2 cellular contexts compared by ENCODE assay signal in genomic region chr1:36866168-36866814, GRCh38.
A peak's percentile ranks its signal among the peaks of the same experiment; 100 is the strongest.
TF ChIP-seq lines count a peak whose summit lies in the region.

No MANE protein-coding gene starts in this region.

TF ChIP-seq in GM23338, 12 proteins besides CTCF, POLR2A, EP300 and RAD21 (continued from another document):
- TF ChIP-seq REST (IDR thresholded peaks at IDR 0.05; ENCODE audit: unreplicated experiment), result peak; percentile 66

TF ChIP-seq in K562, 482 proteins besides CTCF, POLR2A, EP300 and RAD21 (continued from another document):
- TF ChIP-seq AFF4 (CRISPR knock-in tag; IDR thresholded peaks at IDR 0.05), result no peak
- TF ChIP-seq HNRNPLL (IDR thresholded peaks at IDR 0.05; ENCODE audit: low read depth, low read length, poor library complexity, severe bottlenecking), result no peak
- TF ChIP-seq REST (CRISPR knock-in tag; IDR thresholded peaks at IDR 0.05; ENCODE audit: low read depth), result peak; percentile 61; the same call in 1 of the 2 replicates
- TF ChIP-seq DACH1 (IDR thresholded peaks at IDR 0.05; ENCODE audit: partially characterized antibody), result no peak
- peak; percentile 23; the same call in 1 of the 2 replicates for TF ChIP-seq EHMT2 (IDR thresholded peaks at IDR 0.05)
- no peak for TF ChIP-seq ATF1 (CRISPR knock-in tag; IDR thresholded peaks at IDR 0.05)
- peak; percentile 58 for TF ChIP-seq ATF1 (tag; IDR thresholded peaks at IDR 0.05)
- no peak for TF ChIP-seq RNF2 (IDR thresholded peaks at IDR 0.05)
- TF ChIP-seq MXI1 (IDR thresholded peaks at IDR 0.05; ENCODE audit: low read depth, low read length), result no peak
